In genomic region chr19:39542198-39542597, GRCh38 we compare ENCODE assay signal across 20 cellular contexts. TPM values are rescaled to one million over a fixed set of nuclear protein-coding genes. Genes with fewer than 3 reads are reported as not detected.
A peak's percentile ranks its signal among the peaks of the same experiment; 100 is the strongest.
DNase-seq lines count a peak whose midpoint lies in the region; ATAC-seq, FAIRE-seq and TF ChIP-seq lines count a peak whose summit lies in the region.
"Had no signal": no experiment of that assay in that cellular context is flagged by ENCODE, and none has a peak within 500 bp of the region (broad histone marks: within the 10 kb centered on the region; RNA-seq: fewer than 3 reads in every experiment).

No MANE protein-coding gene starts in this region.

- H3K4me1 Mint-ChIP-seq in MCF 10A (ENCODE audit: insufficient read depth, unreplicated experiment) (peaks cover 14% of the 10 kb centered on the region), T-cell (peaks cover 74 to 82% (median 80%) of the 10 kb centered on the region in 3 donors)

- H3K9me3 Mint-ChIP-seq in MCF 10A (ENCODE audit: unreplicated experiment) (no peaks in the 10 kb centered on the region), T-cell (no peaks in the 10 kb centered on the region)

- H3K27ac Mint-ChIP-seq in MCF 10A (ENCODE audit: low read depth, unreplicated experiment): no peak overlapping the region
- H3K27ac Mint-ChIP-seq in T-cell: peak overlapping the region; percentile 28 to 73

- DNase-seq in mammary epithelial cell (no peak), MCF 10A (ENCODE audit: unreplicated experiment) (no peak), T-cell (no peak), lung microvascular endothelial cell (ENCODE audit: low read depth in 2 of 2) (peak; percentile 33 to 68), superior temporal gyrus (ENCODE audit: extremely low spot score) (peak; percentile 40), cortex of kidney (lab: John Stamatoyannopoulos, UW) (no peak), D721Med (ENCODE audit: insufficient read length, low spot score) (no peak)
- DNase-seq: BE2C; MG63; NCI-H446; right cardiac atrium; stimulated activated CD4-positive, alpha-beta T cell treated with anti-CD3 and anti-CD28 coated beads, Interleukin-4, amount 100 ng/mL, for 24 hours; stimulated activated naive CD8-positive, alpha-beta T cell treated with anti-CD3 and anti-CD28 coated beads, Interleukin-15, Interleukin-2, amounts not matched to agents 100 U/mL and 50 U/mL, for 24 hours had no signal

- ATAC-seq in T-cell (replicated peaks in 1 of 4) (no peak), GM21360 (IDR thresholded peaks at IDR 0.05; ENCODE audit: unreplicated experiment) (no peak)
- ATAC-seq: HCT116; stimulated activated naive CD8-positive, alpha-beta T cell treated with anti-CD3 and anti-CD28 coated beads, Interleukin-15, Interleukin-2, amounts not matched to agents 100 U/mL and 50 U/mL, for 24 hours had no signal

- CTCF ChIA-PET in mammary epithelial cell (lab: Charles Lee; ENCODE audit: low non-redundant PET): interaction anchor here (0.6 kb wide), 1 partner anchor 102 kb away, joined by 4 read pairs; no protein-coding TSS in a partner anchor
- CTCF ChIA-PET in MCF 10A (lab: Yijun Ruan, JAX): interaction anchor here (0.7 to 4.9 kb wide), 8 partner anchors 9 to 384 kb away, joined by 3 to 44 read pairs (median 7); partner anchors contain the start of gene EID2B
- CTCF ChIA-PET in T-cell (lab: Charles Lee): interaction anchor here in 1 of 2 donors (0.6 kb wide), 1 partner anchor 424 kb away, joined by 3 read pairs; no protein-coding TSS in a partner anchor

- in situ Hi-C loops in mammary epithelial cell (cut with MboI; ENCODE audit: low sequenced_read_pairs in 2 of 2): no loop called here

- POLR2A ChIA-PET in MCF 10A (lab: Yijun Ruan, JAX) (interaction anchor here (0.5 to 1.9 kb wide), 3 partner anchors 9 to 107 kb away, joined by 3 to 5 read pairs (median 4); partner anchors contain the start of genes RPS16 and TIMM50), T-cell (lab: Charles Lee) (interaction anchor here in 1 of 2 donors (0.6 kb wide), 1 partner anchor 71 kb away, joined by 3 read pairs; no protein-coding TSS in a partner anchor)

- peaks cover 6% of the 10 kb centered on the region for H3K36me3 Mint-ChIP-seq in MCF 10A (ENCODE audit: insufficient read depth, unreplicated experiment)
- no peaks in the 10 kb centered on the region for H3K36me3 Mint-ChIP-seq in T-cell

- dilution Hi-C loops in mammary epithelial cell (cut with HindIII; ENCODE audit: low sequenced_read_pairs): loop anchor here (5.0 to 10.0 kb wide), 2 partner anchors 40 to 147 kb away; partner anchors contain the start of genes MED29 and PAF1

- no peak for TF ChIP-seq CTCF in mammary epithelial cell (conservative IDR thresholded peaks at IDR 0.05 in 1 of 2, IDR thresholded peaks at IDR 0.05 in 1 of 2; ENCODE audit: extremely low read depth in 1 of 2, insufficient read depth in 1 of 2, low read depth in 1 of 2, low read length in 2 of 2)
- TF ChIP-seq CTCF in MCF 10A (IDR thresholded peaks at IDR 0.05; ENCODE audit: unreplicated experiment): no peak
- TF ChIP-seq CTCF in D721Med (IDR thresholded peaks at IDR 0.05; ENCODE audit: insufficient read depth, missing control alignments): no peak

- no peaks in the 10 kb centered on the region for H3K27me3 ChIP-seq in mammary epithelial cell (ENCODE audit: insufficient read depth, low read length)

- H3K4me1 ChIP-seq in mammary epithelial cell (ENCODE audit: insufficient read depth, low read length): peaks cover 36% of the 10 kb centered on the region
- H3K4me1 ChIP-seq: BE2C had no signal

- WGBS in mammary epithelial cell (ENCODE audit: low coverage, missing lambda C conversion rate): 83% methylated on average over 2 of the region's 2 CpGs

- H3K9ac ChIP-seq in mammary epithelial cell (ENCODE audit: insufficient read depth, low read length): no peak overlapping the region

- H3K36me3 ChIP-seq in mammary epithelial cell (ENCODE audit: insufficient read depth, low read length): no peaks in the 10 kb centered on the region
- H3K36me3 ChIP-seq: BE2C had no signal

- peak overlapping the region; percentile 22 for H3K4me2 ChIP-seq in mammary epithelial cell (ENCODE audit: insufficient read depth, low read depth, low read length)

- FAIRE-seq in D721Med (lab: Jason Lieb, UNC): no peak
- FAIRE-seq: colon had no signal

- H3K27me3 Mint-ChIP-seq in MCF 10A (ENCODE audit: insufficient read depth, unreplicated experiment): no peaks in the 10 kb centered on the region
- H3K27me3 Mint-ChIP-seq in T-cell: no peaks in the 10 kb centered on the region

- no peaks in the 10 kb centered on the region for H3K9me3 ChIP-seq in mammary epithelial cell (replicated peaks; ENCODE audit: insufficient read depth, low read length)
- H3K9me3 ChIP-seq: BE2C, MG63 had no signal

- H3K79me2 ChIP-seq in mammary epithelial cell (ENCODE audit: insufficient read depth, low read length): peaks cover 26% of the 10 kb centered on the region

- H3K4me3 ChIP-seq in mammary epithelial cell (replicated peaks in 1 of 3; ENCODE audit: insufficient read depth in 1 of 3, low read depth in 2 of 3, low read length in 3 of 3): no peak overlapping the region
- H3K4me3 ChIP-seq: MG63 had no signal

- no peak overlapping the region for H3K27ac ChIP-seq in mammary epithelial cell (ENCODE audit: insufficient read depth, low read depth, low read length)
- H3K27ac ChIP-seq: RWPE1 had no signal

- H2AFZ ChIP-seq in mammary epithelial cell (ENCODE audit: low read depth, low read length): peak overlapping the region; percentile 18

- intact Hi-C loops in mammary epithelial cell (cut with micrococcal nuclease) (loop anchor here (10.0 kb wide), 1 partner anchor 303 kb away; the partner anchor contains the start of gene FBL), MCF 10A (cut with micrococcal nuclease) (no loop called here)

- no peaks in the 10 kb centered on the region for H4K20me1 ChIP-seq in mammary epithelial cell (ENCODE audit: insufficient read depth, low read length)

- H3K4me3 Mint-ChIP-seq in MCF 10A (ENCODE audit: unreplicated experiment) (no peak overlapping the region), T-cell (peak overlapping the region in 1 of 3 donors; percentile 27)

- BruUV-seq in mammary epithelial cell (replicated peaks; lab: Mats Ljungman, UMichigan) (no TSS peak), MCF 10A (replicated peaks; lab: Mats Ljungman, UMichigan) (no TSS peak)

RNA-seq across cellular contexts. Expression of gene EID2, which starts 2.2 kb away (rescaled TPM):
- total RNA-seq in mammary epithelial cell: 10 to 100 TPM in 1 of 2 donors, 1 to 10 TPM in 1; 9.7 to 15.0 TPM
- polyA plus RNA-seq in mammary epithelial cell: 6.7 TPM
- polyA minus RNA-seq in mammary epithelial cell: 1.4 TPM
- 8.5 and 10.4 TPM in 2 replicates for total RNA-seq in MCF 10A (2022)
- total RNA-seq in T-cell: 10 to 100 TPM; 14.4 to 21.9 (median 19.8) TPM
- 12.9 and 14.3 TPM in 2 replicates for total RNA-seq in lung microvascular endothelial cell

RNA-seq across cellular contexts. Expression of gene EID2B, which starts 9.5 kb away (rescaled TPM):
- 1 to 10 TPM; 2.5 to 3.3 TPM for total RNA-seq in mammary epithelial cell
- 4.3 TPM for polyA plus RNA-seq in mammary epithelial cell
- polyA minus RNA-seq in mammary epithelial cell: 1.4 TPM
- total RNA-seq in MCF 10A (2022): 2.0 and 3.3 TPM in 2 replicates
- 1 to 10 TPM; 4.1 to 6.3 (median 5.8) TPM for total RNA-seq in T-cell
- total RNA-seq in lung microvascular endothelial cell: 2.0 and 2.4 TPM in 2 replicates

RNA-seq across cellular contexts. Expression of gene SELENOV, which starts 27.3 kb away (rescaled TPM):
- total RNA-seq in mammary epithelial cell (not detected), MCF 10A (2022) (not detected in 2 replicates), T-cell (not detected), lung microvascular endothelial cell (not detected in 2 replicates)
- not detected for polyA plus RNA-seq in mammary epithelial cell
- not detected for polyA minus RNA-seq in mammary epithelial cell
- total RNA-seq: activated CD8-positive, alpha-beta memory T cell treated with anti-CD3 and anti-CD28 coated beads for 36 hours; mononuclear cell; right cardiac atrium had no signal
- polyA plus RNA-seq: adipose tissue, right cardiac atrium had no signal

RNA-seq across cellular contexts. Expression of gene DLL3, which starts 43.5 kb away (rescaled TPM):
- total RNA-seq in mammary epithelial cell: 1 to 10 TPM in 1 of 2 donors, under 1 TPM in 1; 0.33 to 1.9 TPM
- polyA plus RNA-seq in mammary epithelial cell: 1.9 TPM
- not detected for polyA minus RNA-seq in mammary epithelial cell
- total RNA-seq in MCF 10A (2022): 0.56 and 0.68 TPM in 2 replicates
- total RNA-seq in T-cell: under 1 TPM in 2 of 5 donors, not detected in 3; 0.16 to 0.20 TPM
- under 0.01 and 0.22 TPM in 2 replicates for total RNA-seq in lung microvascular endothelial cell
- total RNA-seq: mononuclear cell, right cardiac atrium had no signal
- polyA plus RNA-seq: adipose tissue had no signal

Comparison
In these comparisons a context has a peak if more than half of its experiments do, and no peak if none do; other contexts are left out.
1. DNase-seq: peak in lung microvascular endothelial cell (2 of 2) and superior temporal gyrus (single experiment); none in mammary epithelial cell (single experiment), MCF 10A (single experiment), T-cell (0 of 34), cortex of kidney (single experiment) and D721Med (single experiment).